ENCODE assay signal across 8 cellular contexts in the genomic region with DNA sequence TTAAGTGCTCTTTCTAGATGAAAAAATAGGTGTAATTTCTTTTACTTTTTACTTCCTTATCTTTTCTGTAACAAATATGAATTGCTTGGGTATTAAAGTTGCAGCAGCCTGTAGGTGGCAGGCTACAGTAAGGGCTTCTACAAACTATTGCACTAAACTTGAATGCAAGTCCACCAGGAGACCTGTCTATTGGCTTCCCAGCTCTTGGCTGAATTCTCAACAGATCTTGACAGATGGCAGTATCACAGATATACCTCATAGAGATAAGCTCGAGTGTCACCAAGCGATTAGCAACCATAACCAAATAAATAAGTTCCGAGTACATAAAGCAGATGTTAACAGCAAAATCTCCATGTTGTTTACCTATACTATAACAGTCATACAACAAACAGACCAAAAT. TPM values are rescaled to one million over a fixed set of nuclear protein-coding genes. Genes with fewer than 3 reads are reported as not detected.
DNase-seq lines count a peak whose midpoint lies in the region; ATAC-seq and TF ChIP-seq lines count a peak whose summit lies in the region.

No MANE protein-coding gene starts in this region.

- intact Hi-C loops in ovary (cut with DNase I): loop anchor here in 1 of 4 donors (10.0 kb wide), 2 partner anchors 71 to 191 kb away; partner anchors contain the start of gene MT3

- no peaks in the 10 kb centered on the region for H3K9me3 ChIP-seq in CD4-positive, CD25-positive, alpha-beta regulatory T cell (ENCODE audit: control insufficient read depth in 2 of 2, low read length in 2 of 2)
- H3K9me3 ChIP-seq in GM23248 (ENCODE audit: low read depth) (no peaks in the 10 kb centered on the region), ovary (no peaks in the 10 kb centered on the region)

- TF ChIP-seq EP300 in ovary (IDR thresholded peaks at IDR 0.05): no peak

- peaks cover 5% of the 10 kb centered on the region; the same call in 1 of the 2 replicates for H3F3A ChIP-seq in GM23248 (ENCODE audit: insufficient read depth)

- 81 to 89% methylated on average over 3 of the region's 3 CpGs for WGBS in GM23248 (ENCODE audit: low coverage in 1 of 2, low lambda C conversion rate in 2 of 2, missing lambda C conversion rate in 2 of 2), 2 experiments
- 71 to 78% (median 78%) methylated on average over 3 of the region's 3 CpGs for WGBS in ovary, 3 donors

- no peak overlapping the region for H3K9ac ChIP-seq in GM23248

- peak in 2 of 3 donors; percentile 55 to 73 for TF ChIP-seq CTCF in ovary (IDR thresholded peaks at IDR 0.05)

- H3K4me1 ChIP-seq in CD4-positive, CD25-positive, alpha-beta regulatory T cell (ENCODE audit: control insufficient read depth, insufficient read depth, low read length, poor library complexity, severe bottlenecking): peaks cover 15% of the 10 kb centered on the region
- H3K4me1 ChIP-seq in GM23248 (ENCODE audit: insufficient read depth) (peaks cover 26% of the 10 kb centered on the region), ovary (ENCODE audit: insufficient read depth) (peaks cover 11% of the 10 kb centered on the region)

- in situ Hi-C loops in GM23248 (cut with MboI): no loop called here

- no peak overlapping the region for H3K4me3 ChIP-seq in CD4-positive, CD25-positive, alpha-beta regulatory T cell (ENCODE audit: low read depth, low read length)
- H3K4me3 ChIP-seq in GM23248 (no peak overlapping the region), ovary (no peak overlapping the region)

- H3K27me3 ChIP-seq in CD4-positive, CD25-positive, alpha-beta regulatory T cell (ENCODE audit: control insufficient read depth, insufficient read depth, low read length): no peaks in the 10 kb centered on the region
- H3K27me3 ChIP-seq in GM23248 (replicated peaks; ENCODE audit: insufficient read depth) (no peaks in the 10 kb centered on the region), ovary (no peaks in the 10 kb centered on the region)

- H3K4me3 Mint-ChIP-seq in CD4-positive, CD25-positive, alpha-beta regulatory T cell: peak overlapping the region in 1 of 4 donors; percentile 14
- no peak overlapping the region for H3K4me3 Mint-ChIP-seq in activated T-helper 17 cell treated with anti-CD3 and anti-CD28 coated beads, Interleukin-2, amount 50 U/mL, for 72 hours

- no peaks in the 10 kb centered on the region for H3K9me2 ChIP-seq in GM23248 (ENCODE audit: insufficient read depth)

- ATAC-seq in CD4-positive, CD25-positive, alpha-beta regulatory T cell (ENCODE audit: low read depth in 2 of 2): peak; percentile 76 to 84
- ATAC-seq in activated T-helper 17 cell treated with anti-CD3 and anti-CD28 coated beads, Interleukin-2, amount 50 U/mL, for 72 hours (replicated peaks): peak; percentile 63
- no peak for ATAC-seq in HG03439 (IDR thresholded peaks at IDR 0.05; ENCODE audit: unreplicated experiment)
- ATAC-seq in HG03095 (IDR thresholded peaks at IDR 0.05; ENCODE audit: unreplicated experiment): no peak

- peak; percentile 35 to 76 (median 58) for DNase-seq in CD4-positive, CD25-positive, alpha-beta regulatory T cell
- DNase-seq in GM23248: peak; percentile 71
- peak; percentile 81 for DNase-seq in NOMO-1 treated with DMSO at 0.1 percent for 48 hours (lab: John Stamatoyannopoulos, UW; ENCODE audit: unreplicated experiment)
- peak; percentile 55 for DNase-seq in fibroblast of the conjunctiva (ENCODE audit: low read depth)
- DNase-seq in ovary: peak in 2 of 5 donors; percentile 38 to 70

- peaks cover 84% of the 10 kb centered on the region for H3K79me2 ChIP-seq in GM23248 (ENCODE audit: insufficient read depth)

- no peak overlapping the region for H3K4me2 ChIP-seq in GM23248 (ENCODE audit: unreplicated experiment)

- no peak for TF ChIP-seq POLR2A in ovary (IDR thresholded peaks at IDR 0.05)

- H3K9me3 Mint-ChIP-seq in CD4-positive, CD25-positive, alpha-beta regulatory T cell: no peaks in the 10 kb centered on the region
- H3K9me3 Mint-ChIP-seq in activated T-helper 17 cell treated with anti-CD3 and anti-CD28 coated beads, Interleukin-2, amount 50 U/mL, for 72 hours: no peaks in the 10 kb centered on the region

- no peak overlapping the region for H3K27ac ChIP-seq in CD4-positive, CD25-positive, alpha-beta regulatory T cell (ENCODE audit: insufficient read depth, low read length, poor library complexity, severe bottlenecking)
- no peak overlapping the region for H3K27ac ChIP-seq in GM23248
- no peak overlapping the region for H3K27ac ChIP-seq in ovary

- no peaks in the 10 kb centered on the region for H4K20me1 ChIP-seq in GM23248 (ENCODE audit: insufficient read depth)

- no peaks in the 10 kb centered on the region for H3K27me3 Mint-ChIP-seq in CD4-positive, CD25-positive, alpha-beta regulatory T cell
- H3K27me3 Mint-ChIP-seq in activated T-helper 17 cell treated with anti-CD3 and anti-CD28 coated beads, Interleukin-2, amount 50 U/mL, for 72 hours: no peaks in the 10 kb centered on the region

- peaks cover 35% of the 10 kb centered on the region for H3K36me3 ChIP-seq in CD4-positive, CD25-positive, alpha-beta regulatory T cell (ENCODE audit: control insufficient read depth, insufficient read depth, low read length)
- H3K36me3 ChIP-seq in GM23248 (ENCODE audit: low read depth): peaks cover 10% of the 10 kb centered on the region; the same call in 1 of the 2 replicates
- H3K36me3 ChIP-seq in ovary: no peaks in the 10 kb centered on the region

- peaks cover 16 to 59% (median 37%) of the 10 kb centered on the region in 4 donors for H3K4me1 Mint-ChIP-seq in CD4-positive, CD25-positive, alpha-beta regulatory T cell
- H3K4me1 Mint-ChIP-seq in activated T-helper 17 cell treated with anti-CD3 and anti-CD28 coated beads, Interleukin-2, amount 50 U/mL, for 72 hours: peaks cover 27% of the 10 kb centered on the region

- H3K36me3 Mint-ChIP-seq in CD4-positive, CD25-positive, alpha-beta regulatory T cell: peaks cover 29% of the 10 kb centered on the region
- H3K36me3 Mint-ChIP-seq in activated T-helper 17 cell treated with anti-CD3 and anti-CD28 coated beads, Interleukin-2, amount 50 U/mL, for 72 hours (ENCODE audit: low read depth): peaks cover 42% of the 10 kb centered on the region

- H2AFZ ChIP-seq in GM23248: no peak overlapping the region

- H3K27ac Mint-ChIP-seq in CD4-positive, CD25-positive, alpha-beta regulatory T cell: no peak overlapping the region
- H3K27ac Mint-ChIP-seq in activated T-helper 17 cell treated with anti-CD3 and anti-CD28 coated beads, Interleukin-2, amount 50 U/mL, for 72 hours: no peak overlapping the region

RNA-seq across cellular contexts. Expression of gene BBS2, which starts 5.9 kb away (rescaled TPM):
- 46.5 TPM for total RNA-seq in CD4-positive, CD25-positive, alpha-beta regulatory T cell
- 10 to 100 TPM; 24.8 to 39.2 (median 33.6) TPM for polyA plus RNA-seq in CD4-positive, CD25-positive, alpha-beta regulatory T cell
- 45.4 and 72.3 TPM in 2 replicates for total RNA-seq in GM23248 (2014; rRNA removed; shearing (Covaris generic))
- polyA plus RNA-seq in GM23248 (2016; fragmentation: Nextera tagmentation; extraction: Ambion mirVana) (66.2 and 73.1 TPM in 2 replicates), ovary (10 to 100 TPM; 47.9 to 81.0 TPM)
- 10 to 100 TPM; 18.8 to 23.2 TPM for total RNA-seq in activated T-helper 17 cell treated with anti-CD3 and anti-CD28 coated beads, Interleukin-2, amount 50 U/mL, for 72 hours
- 10 to 100 TPM; 50.4 to 86.2 (median 67.1) TPM for total RNA-seq in ovary

RNA-seq across cellular contexts. Expression of gene MT4, which starts 50.9 kb away (rescaled TPM):
- not detected for total RNA-seq in CD4-positive, CD25-positive, alpha-beta regulatory T cell
- polyA plus RNA-seq in CD4-positive, CD25-positive, alpha-beta regulatory T cell: not detected
- not detected in 2 replicates for total RNA-seq in GM23248 (2014; rRNA removed; shearing (Covaris generic))
- polyA plus RNA-seq in GM23248 (2016; fragmentation: Nextera tagmentation; extraction: Ambion mirVana) (not detected in 2 replicates), ovary (not detected)
- not detected for total RNA-seq in activated T-helper 17 cell treated with anti-CD3 and anti-CD28 coated beads, Interleukin-2, amount 50 U/mL, for 72 hours
- total RNA-seq in ovary: not detected

Comparison
In these comparisons a context has a peak if more than half of its experiments do, and no peak if none do; other contexts are left out.
1. ATAC-seq: peak in CD4-positive, CD25-positive, alpha-beta regulatory T cell (2 of 2) and activated T-helper 17 cell treated with anti-CD3 and anti-CD28 coated beads, Interleukin-2, amount 50 U/mL, for 72 hours (single experiment); none in HG03439 (single experiment) and HG03095 (single experiment).